In the genomic region with DNA sequence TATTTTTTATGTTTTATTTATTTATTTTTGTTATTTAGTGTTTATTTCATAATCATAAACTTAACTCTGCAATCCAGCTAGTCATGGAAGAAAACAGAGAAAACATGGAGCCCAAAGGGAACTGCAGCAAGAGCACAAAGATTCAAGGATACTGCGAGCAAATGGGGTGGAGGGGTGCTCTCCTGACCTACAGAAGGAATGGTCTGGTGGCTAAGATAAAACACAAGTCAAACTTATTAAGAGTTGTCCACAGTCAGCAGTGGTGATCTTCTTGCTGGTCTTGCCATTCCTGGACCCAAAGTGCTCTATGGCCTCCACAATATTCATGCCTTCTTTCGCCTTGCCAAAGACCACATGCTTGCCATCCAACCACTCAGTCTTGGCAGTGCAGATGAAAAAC, we compare ENCODE assay signal across 26 cellular contexts. TPM values are rescaled to one million over a fixed set of nuclear protein-coding genes. Genes with fewer than 3 reads are reported as not detected.
"Had no signal": no experiment of that assay in that cellular context is flagged by ENCODE, and none has a peak within 500 bp of the region (broad histone marks: within the 10 kb centered on the region; RNA-seq: fewer than 3 reads in every experiment).

No MANE protein-coding gene starts in this region.

- H3K4me3 Mint-ChIP-seq: activated CD8-positive, alpha-beta memory T cell treated with anti-CD3 and anti-CD28 coated beads, Interleukin-2, amount 10 ng/mL, durations not matched to agents 7 days and 5 days; activated CD8-positive, alpha-beta T cell treated with anti-CD3 and anti-CD28 coated beads, Interleukin-2, amount 10 ng/mL, durations not matched to agents 7 days and 5 days; activated naive CD4-positive, alpha-beta T cell treated with anti-CD3 and anti-CD28 coated beads, Interleukin-2, amount 50 U/mL, for 24 hours; stimulated activated effector memory CD8-positive, alpha-beta T cell treated with anti-CD3 and anti-CD28 coated beads, Interleukin-12 subunit alpha, Interleukin-12 subunit beta, amount 100 ng/mL, for 72 hours; T-helper 17 cell had no signal

- H3K27ac ChIP-seq: esophagus muscularis mucosa, foreskin keratinocyte, left ventricle myocardium inferior, pancreas, prostate gland, sigmoid colon, stomach, thyroid gland, upper lobe of left lung, vagina had no signal

- H3K36me3 ChIP-seq: esophagus muscularis mucosa, left ventricle myocardium inferior, pancreas, prostate gland, sigmoid colon, stomach, thyroid gland, upper lobe of left lung, vagina had no signal

- H3K27ac Mint-ChIP-seq: activated CD8-positive, alpha-beta T cell treated with anti-CD3 and anti-CD28 coated beads, Interleukin-2, amount 10 ng/mL, durations not matched to agents 7 days and 5 days; activated T-helper 2 cell treated with anti-CD3 and anti-CD28 coated beads, Interferon-gamma antibody, Interleukin-2, Interleukin-4, amounts not matched to agents 10 μg/mL and 5 μg/mL and 100 μg/mL, durations not matched to agents 14 hours and 24 hours and 36 hours; stimulated activated effector memory CD8-positive, alpha-beta T cell treated with anti-CD3 and anti-CD28 coated beads, Interleukin-12 subunit alpha, Interleukin-12 subunit beta, amount 100 ng/mL, for 72 hours had no signal

- DNase-seq: activated CD4-positive, alpha-beta T cell treated with anti-CD3 and anti-CD28 coated beads for 1 hour; activated CD8-positive, alpha-beta memory T cell treated with anti-CD3 and anti-CD28 coated beads, Interleukin-2, amount 10 ng/mL, durations not matched to agents 7 days and 5 days; activated CD8-positive, alpha-beta T cell treated with anti-CD3 and anti-CD28 coated beads, Interleukin-2, amount 10 ng/mL, durations not matched to agents 7 days and 5 days; activated T-cell treated with anti-CD3 and anti-CD28 coated beads, Interleukin-2, amount 50 U/mL, for 48 hours; anterior cingulate cortex; dermis blood vessel endothelial cell; effector CD4-positive, alpha-beta T cell; foreskin keratinocyte; islet precursor cell; left ventricle myocardium inferior; nucleus accumbens; pancreas; sigmoid colon; small intestine; stimulated activated CD4-positive, alpha-beta T cell treated with anti-CD3 and anti-CD28 coated beads, Interleukin-4, amount 100 ng/mL, for 24 hours; stomach; T-helper 17 cell; thyroid gland; upper lobe of left lung had no signal

- H3K27me3 Mint-ChIP-seq: activated CD8-positive, alpha-beta memory T cell treated with anti-CD3 and anti-CD28 coated beads, Interleukin-2, amount 10 ng/mL, durations not matched to agents 7 days and 5 days; activated naive CD4-positive, alpha-beta T cell treated with anti-CD3 and anti-CD28 coated beads, Interleukin-2, amount 50 U/mL, for 24 hours; T-helper 17 cell had no signal

- H3K36me3 Mint-ChIP-seq: stimulated activated effector memory CD8-positive, alpha-beta T cell treated with anti-CD3 and anti-CD28 coated beads, Interleukin-12 subunit alpha, Interleukin-12 subunit beta, amount 100 ng/mL, for 72 hours had no signal

- H3K27me3 ChIP-seq: esophagus muscularis mucosa, foreskin keratinocyte, pancreas, sigmoid colon, stomach, thyroid gland, upper lobe of left lung, vagina had no signal

- H3K4me3 ChIP-seq: esophagus muscularis mucosa, left ventricle myocardium inferior, pancreas, prostate gland, sigmoid colon, stomach, thyroid gland, upper lobe of left lung, vagina had no signal

- H3K4me1 ChIP-seq: foreskin keratinocyte, prostate gland had no signal

- H3K9me3 ChIP-seq: esophagus muscularis mucosa, left ventricle myocardium inferior, pancreas, prostate gland, sigmoid colon, stomach, thyroid gland, upper lobe of left lung, vagina had no signal

- ATAC-seq: activated CD8-positive, alpha-beta memory T cell treated with anti-CD3 and anti-CD28 coated beads, Interleukin-2, amount 10 ng/mL, durations not matched to agents 7 days and 5 days; activated CD8-positive, alpha-beta T cell treated with anti-CD3 and anti-CD28 coated beads, Interleukin-2, amount 10 ng/mL, durations not matched to agents 7 days and 5 days; foreskin keratinocyte; pancreas; stimulated activated effector memory CD8-positive, alpha-beta T cell treated with anti-CD3 and anti-CD28 coated beads, Interleukin-12 subunit alpha, Interleukin-12 subunit beta, amount 100 ng/mL, for 72 hours; T-helper 17 cell had no signal

- H3K9me3 Mint-ChIP-seq: activated naive CD4-positive, alpha-beta T cell treated with anti-CD3 and anti-CD28 coated beads, Interleukin-2, amount 50 U/mL, for 24 hours; activated T-helper 2 cell treated with anti-CD3 and anti-CD28 coated beads, Interferon-gamma antibody, Interleukin-2, Interleukin-4, amounts not matched to agents 10 μg/mL and 5 μg/mL and 100 μg/mL, durations not matched to agents 14 hours and 24 hours and 36 hours; stimulated activated effector memory CD8-positive, alpha-beta T cell treated with anti-CD3 and anti-CD28 coated beads, Interleukin-12 subunit alpha, Interleukin-12 subunit beta, amount 100 ng/mL, for 72 hours had no signal

RNA-seq across cellular contexts. Expression of gene RHOG, which starts 51.4 kb away (rescaled TPM):
- polyA plus RNA-seq: neural cell had no signal
